Comparison of ENCODE assay signal across 1 cellular context in the genomic region with DNA sequence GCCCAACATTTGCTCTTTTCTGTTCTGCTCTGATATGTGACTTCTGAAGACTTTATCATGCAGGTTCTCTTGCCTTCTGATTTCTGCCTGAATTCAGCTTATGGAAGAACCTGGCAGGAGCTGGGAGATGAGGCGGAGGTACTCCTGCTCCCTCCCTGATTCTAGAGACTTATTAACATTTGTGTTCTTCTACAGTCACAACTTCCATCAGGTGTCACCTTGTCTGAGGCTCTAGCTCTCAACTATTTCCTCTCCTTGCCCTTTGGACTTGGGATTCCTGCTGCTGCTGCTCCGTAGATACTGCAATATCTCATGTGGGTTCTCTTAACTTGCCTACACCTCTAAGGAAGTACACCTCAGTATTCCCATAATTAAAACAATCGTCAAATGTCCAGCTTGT.
TF ChIP-seq lines count a peak whose summit lies in the region.

No MANE protein-coding gene starts in this region.

TF ChIP-seq in HCT116, 20 proteins besides CTCF, POLR2A, EP300 and RAD21:
- TF ChIP-seq, protein P1, sequence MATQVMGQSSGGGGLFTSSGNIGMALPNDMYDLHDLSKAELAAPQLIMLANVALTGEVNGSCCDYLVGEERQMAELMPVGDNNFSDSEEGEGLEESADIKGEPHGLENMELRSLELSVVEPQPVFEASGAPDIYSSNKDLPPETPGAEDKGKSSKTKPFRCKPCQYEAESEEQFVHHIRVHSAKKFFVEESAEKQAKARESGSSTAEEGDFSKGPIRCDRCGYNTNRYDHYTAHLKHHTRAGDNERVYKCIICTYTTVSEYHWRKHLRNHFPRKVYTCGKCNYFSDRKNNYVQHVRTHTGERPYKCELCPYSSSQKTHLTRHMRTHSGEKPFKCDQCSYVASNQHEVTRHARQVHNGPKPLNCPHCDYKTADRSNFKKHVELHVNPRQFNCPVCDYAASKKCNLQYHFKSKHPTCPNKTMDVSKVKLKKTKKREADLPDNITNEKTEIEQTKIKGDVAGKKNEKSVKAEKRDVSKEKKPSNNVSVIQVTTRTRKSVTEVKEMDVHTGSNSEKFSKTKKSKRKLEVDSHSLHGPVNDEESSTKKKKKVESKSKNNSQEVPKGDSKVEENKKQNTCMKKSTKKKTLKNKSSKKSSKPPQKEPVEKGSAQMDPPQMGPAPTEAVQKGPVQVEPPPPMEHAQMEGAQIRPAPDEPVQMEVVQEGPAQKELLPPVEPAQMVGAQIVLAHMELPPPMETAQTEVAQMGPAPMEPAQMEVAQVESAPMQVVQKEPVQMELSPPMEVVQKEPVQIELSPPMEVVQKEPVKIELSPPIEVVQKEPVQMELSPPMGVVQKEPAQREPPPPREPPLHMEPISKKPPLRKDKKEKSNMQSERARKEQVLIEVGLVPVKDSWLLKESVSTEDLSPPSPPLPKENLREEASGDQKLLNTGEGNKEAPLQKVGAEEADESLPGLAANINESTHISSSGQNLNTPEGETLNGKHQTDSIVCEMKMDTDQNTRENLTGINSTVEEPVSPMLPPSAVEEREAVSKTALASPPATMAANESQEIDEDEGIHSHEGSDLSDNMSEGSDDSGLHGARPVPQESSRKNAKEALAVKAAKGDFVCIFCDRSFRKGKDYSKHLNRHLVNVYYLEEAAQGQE (IDR thresholded peaks at IDR 0.05; ENCODE audit: low read depth) = no peak
- TF ChIP-seq SP1 (IDR thresholded peaks at IDR 0.05; ENCODE audit: low read depth) = no peak
- TF ChIP-seq, protein P2, sequence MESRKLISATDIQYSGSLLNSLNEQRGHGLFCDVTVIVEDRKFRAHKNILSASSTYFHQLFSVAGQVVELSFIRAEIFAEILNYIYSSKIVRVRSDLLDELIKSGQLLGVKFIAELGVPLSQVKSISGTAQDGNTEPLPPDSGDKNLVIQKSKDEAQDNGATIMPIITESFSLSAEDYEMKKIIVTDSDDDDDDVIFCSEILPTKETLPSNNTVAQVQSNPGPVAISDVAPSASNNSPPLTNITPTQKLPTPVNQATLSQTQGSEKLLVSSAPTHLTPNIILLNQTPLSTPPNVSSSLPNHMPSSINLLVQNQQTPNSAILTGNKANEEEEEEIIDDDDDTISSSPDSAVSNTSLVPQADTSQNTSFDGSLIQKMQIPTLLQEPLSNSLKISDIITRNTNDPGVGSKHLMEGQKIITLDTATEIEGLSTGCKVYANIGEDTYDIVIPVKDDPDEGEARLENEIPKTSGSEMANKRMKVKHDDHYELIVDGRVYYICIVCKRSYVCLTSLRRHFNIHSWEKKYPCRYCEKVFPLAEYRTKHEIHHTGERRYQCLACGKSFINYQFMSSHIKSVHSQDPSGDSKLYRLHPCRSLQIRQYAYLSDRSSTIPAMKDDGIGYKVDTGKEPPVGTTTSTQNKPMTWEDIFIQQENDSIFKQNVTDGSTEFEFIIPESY (IDR thresholded peaks at IDR 0.05; ENCODE audit: extremely low read depth, insufficient replicate concordance, low read length) = no peak
- TF ChIP-seq CEBPB (IDR thresholded peaks at IDR 0.05; ENCODE audit: low read depth) = no peak
- no peak for TF ChIP-seq TCF7L2 (IDR thresholded peaks at IDR 0.05; ENCODE audit: borderline replicate concordance, extremely low read depth, insufficient read depth, insufficient read length)
- no peak for TF ChIP-seq SIN3A (IDR thresholded peaks at IDR 0.05; ENCODE audit: low read depth)
- TF ChIP-seq, protein P3, sequence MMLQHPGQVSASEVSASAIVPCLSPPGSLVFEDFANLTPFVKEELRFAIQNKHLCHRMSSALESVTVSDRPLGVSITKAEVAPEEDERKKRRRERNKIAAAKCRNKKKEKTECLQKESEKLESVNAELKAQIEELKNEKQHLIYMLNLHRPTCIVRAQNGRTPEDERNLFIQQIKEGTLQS (IDR thresholded peaks at IDR 0.05) = no peak
